8 cellular contexts compared by ENCODE assay signal in genomic region chr19:47514151-47514868, GRCh38. TPM values are rescaled to one million over a fixed set of nuclear protein-coding genes. Genes with fewer than 3 reads are reported as not detected.
A peak's percentile ranks its signal among the peaks of the same experiment; 100 is the strongest.
DNase-seq lines count a peak whose midpoint lies in the region; ATAC-seq, FAIRE-seq and TF ChIP-seq lines count a peak whose summit lies in the region.

No MANE protein-coding gene starts in this region.

- no peak for TF ChIP-seq EP300 in ovary (IDR thresholded peaks at IDR 0.05)

- H3K4me1 ChIP-seq in endothelial cell of umbilical vein (ENCODE audit: control insufficient read depth, extremely low read depth, insufficient read depth, low read length): peaks cover 28% of the 10 kb centered on the region
- peaks cover 34% of the 10 kb centered on the region for H3K4me1 ChIP-seq in ovary (ENCODE audit: insufficient read depth)

- no peaks in the 10 kb centered on the region for H3K9me3 Mint-ChIP-seq in T-helper 2 cell treated with Interferon-gamma antibody and Interleukin-4, amounts not matched to agents 5 μg/mL and 100 μg/mL, for 36 hours

- peak overlapping the region; percentile 98 for H3K27ac Mint-ChIP-seq in T-helper 2 cell treated with Interferon-gamma antibody and Interleukin-4, amounts not matched to agents 5 μg/mL and 100 μg/mL, for 36 hours

- H3K27me3 Mint-ChIP-seq in T-helper 2 cell treated with Interferon-gamma antibody and Interleukin-4, amounts not matched to agents 5 μg/mL and 100 μg/mL, for 36 hours (ENCODE audit: low read depth): no peaks in the 10 kb centered on the region

- 2 to 4% (median 2%) methylated on average over 40 of the region's 40 CpGs for WGBS in ovary, 3 donors

- TF ChIP-seq CTCF in endothelial cell of umbilical vein (IDR thresholded peaks at IDR 0.05; ENCODE audit: extremely low read depth in 1 of 2, insufficient read depth in 1 of 2, low read depth in 1 of 2, low read length in 2 of 2) (no peak), ovary (IDR thresholded peaks at IDR 0.05) (no peak)

- H3K9me1 ChIP-seq in endothelial cell of umbilical vein (replicated peaks; ENCODE audit: control insufficient read depth, extremely low read depth, insufficient read depth, low read length): no peaks in the 10 kb centered on the region

- H3K9ac ChIP-seq in endothelial cell of umbilical vein (replicated peaks; ENCODE audit: extremely low read depth, insufficient read depth, low read length): peak overlapping the region; percentile 98

- FAIRE-seq in endothelial cell of umbilical vein (lab: Jason Lieb, UNC) (peak; percentile 55), urothelium cell line (lab: Jason Lieb, UNC) (no peak)

- peak overlapping the region; percentile 85 for H3K27ac ChIP-seq in endothelial cell of umbilical vein (ENCODE audit: insufficient read depth, low read depth, low read length)
- peak overlapping the region; percentile 85 to 97 for H3K27ac ChIP-seq in ovary

- peak overlapping the region; percentile 63 to 90 (median 83) for H3K4me3 ChIP-seq in endothelial cell of umbilical vein (replicated peaks in 1 of 3; ENCODE audit: insufficient read depth in 1 of 3, low read depth in 1 of 3, low read length in 3 of 3)
- H3K4me3 ChIP-seq in ovary: peak overlapping the region; percentile 78

- H3K9me3 ChIP-seq in endothelial cell of umbilical vein (replicated peaks; ENCODE audit: control insufficient read depth, insufficient read depth, low read length) (no peaks in the 10 kb centered on the region), ovary (no peaks in the 10 kb centered on the region)

- POLR2A ChIA-PET in endothelial cell of umbilical vein (lab: Charles Lee): no interaction called here

- intact Hi-C loops in endothelial cell of umbilical vein (cut with micrococcal nuclease) (loop anchor here (2.0 kb wide), 1 partner anchor 86 kb away; no protein-coding TSS in a partner anchor), ovary (cut with DNase I) (loop anchor here in 3 of 4 donors (10.0 kb wide), 5 partner anchors 80 to 260 kb away; partner anchors contain the start of genes BICRA (in 2 of the 3) and SELENOW (in 1 of the 3))

- BruUV-seq in endothelial cell of umbilical vein (replicated peaks; lab: Mats Ljungman, UMichigan): TSS peak; percentile 71

- no peaks in the 10 kb centered on the region for H3K27me3 ChIP-seq in endothelial cell of umbilical vein (ENCODE audit: control insufficient read depth in 2 of 2, insufficient read depth in 2 of 2, low read length in 2 of 2)
- H3K27me3 ChIP-seq in ovary: no peaks in the 10 kb centered on the region

- DNase-seq in T-helper 2 cell treated with Interferon-gamma antibody and Interleukin-4, amounts not matched to agents 5 μg/mL and 100 μg/mL, for 36 hours (ENCODE audit: low spot score): no peak
- DNase-seq in T-helper 2 cell (no peak), RPMI8226 (peak; percentile 9), endothelial cell of umbilical vein (ENCODE audit: low read depth, low spot score) (no peak), ovary (peak in 3 of 5 donors; percentile 36 to 53 (median 44)), SK-N-DZ (ENCODE audit: low spot score) (no peak), urothelium cell line (ENCODE audit: low spot score) (no peak)

- ATAC-seq in GM19324 (IDR thresholded peaks at IDR 0.05; ENCODE audit: low FRiP score, unreplicated experiment): no peak

- peaks cover 50% of the 10 kb centered on the region for H3K4me1 Mint-ChIP-seq in T-helper 2 cell treated with Interferon-gamma antibody and Interleukin-4, amounts not matched to agents 5 μg/mL and 100 μg/mL, for 36 hours (ENCODE audit: low read depth)

- dilution Hi-C loops in endothelial cell of umbilical vein (cut with MboI; ENCODE audit: extremely low pct_ligation_motif_present, low sequenced_read_pairs): no loop called here

- peak overlapping the region; percentile 98 for H3K4me3 Mint-ChIP-seq in T-helper 2 cell treated with Interferon-gamma antibody and Interleukin-4, amounts not matched to agents 5 μg/mL and 100 μg/mL, for 36 hours

- H2AFZ ChIP-seq in endothelial cell of umbilical vein (ENCODE audit: low read depth, low read length): peak overlapping the region; percentile 58

- no peak for TF ChIP-seq POLR2A in endothelial cell of umbilical vein (IDR thresholded peaks at IDR 0.05; ENCODE audit: low read depth, low read length)
- TF ChIP-seq POLR2A in ovary (IDR thresholded peaks at IDR 0.05): no peak

- peaks cover 6% of the 10 kb centered on the region for H3K36me3 Mint-ChIP-seq in T-helper 2 cell treated with Interferon-gamma antibody and Interleukin-4, amounts not matched to agents 5 μg/mL and 100 μg/mL, for 36 hours (ENCODE audit: low read depth)

- H3K4me2 ChIP-seq in endothelial cell of umbilical vein (ENCODE audit: insufficient read depth, low read length): peak overlapping the region; percentile 60

- CTCF ChIA-PET in endothelial cell of umbilical vein (lab: Charles Lee): interaction anchor here (1.7 kb wide), 1 partner anchor 77 kb away, joined by 5 read pairs; no protein-coding TSS in a partner anchor

- H3K79me2 ChIP-seq in endothelial cell of umbilical vein (ENCODE audit: control insufficient read depth, insufficient read depth, low read length): peaks cover 47% of the 10 kb centered on the region

- H4K20me1 ChIP-seq in endothelial cell of umbilical vein (replicated peaks; ENCODE audit: control insufficient read depth, extremely low read depth, insufficient read depth, low read length): no peaks in the 10 kb centered on the region

- H3K36me3 ChIP-seq in endothelial cell of umbilical vein (ENCODE audit: control insufficient read depth in 2 of 2, extremely low read depth in 1 of 2, insufficient read depth in 2 of 2, low read length in 2 of 2) (no peaks in the 10 kb centered on the region), ovary (no peaks in the 10 kb centered on the region)

TF ChIP-seq in endothelial cell of umbilical vein, 7 proteins besides CTCF, POLR2A, EP300 and RAD21 (continues in another document):
- no peak for TF ChIP-seq GATA2 (IDR thresholded peaks at IDR 0.05; ENCODE audit: insufficient read depth, insufficient read length, low read depth, low read length)

RNA-seq across cellular contexts. Expression of gene NAPA, which starts 0.6 kb away (rescaled TPM):
- total RNA-seq in endothelial cell of umbilical vein (107 TPM in 2 replicates), ovary (100 to 1,000 TPM in 2 of 7 donors, 10 to 100 TPM in 5; 76.5 to 101 (median 95.1) TPM)
- polyA plus RNA-seq in endothelial cell of umbilical vein (154 and 172 TPM in 2 replicates), ovary (10 to 100 TPM; 59.4 to 74.5 TPM)
- polyA plus RNA-seq in endothelial cell of umbilical vein (2011; cell fraction: cytosol; rRNA removed): 131 and 147 TPM in 2 replicates
- 82.0 and 97.2 TPM in 2 replicates for polyA plus RNA-seq in endothelial cell of umbilical vein (2011; cell fraction: nucleus; rRNA removed)
- polyA plus RNA-seq in endothelial cell of umbilical vein (2012): 104 and 106 TPM in 2 replicates
- 90.1 and 147 TPM in 2 replicates for polyA minus RNA-seq in endothelial cell of umbilical vein
- polyA minus RNA-seq in endothelial cell of umbilical vein (2011; cell fraction: cytosol; rRNA and poly(A)+ RNA removed): 63.0 TPM
- polyA minus RNA-seq in endothelial cell of umbilical vein (2011; cell fraction: nucleus; rRNA and poly(A)+ RNA removed): 35.5 and 37.6 TPM in 2 replicates
- 37.1 and 51.7 TPM in 2 replicates for polyA plus RNA-seq in SK-N-DZ (2014; cell fraction: cytosol; rRNA removed)
- polyA plus RNA-seq in SK-N-DZ (2014; cell fraction: nucleus; rRNA removed): 36.0 and 54.8 TPM in 2 replicates

RNA-seq across cellular contexts. Expression of gene KPTN, which starts 30.3 kb away (rescaled TPM):
- 13.7 and 15.5 TPM in 2 replicates for total RNA-seq in endothelial cell of umbilical vein
- 14.7 and 15.7 TPM in 2 replicates for polyA plus RNA-seq in endothelial cell of umbilical vein
- polyA plus RNA-seq in endothelial cell of umbilical vein (2011; cell fraction: cytosol; rRNA removed): 10.5 and 10.7 TPM in 2 replicates
- polyA plus RNA-seq in endothelial cell of umbilical vein (2011; cell fraction: nucleus; rRNA removed): 36.1 and 36.6 TPM in 2 replicates
- polyA plus RNA-seq in endothelial cell of umbilical vein (2012): 6.5 and 13.6 TPM in 2 replicates
- polyA minus RNA-seq in endothelial cell of umbilical vein: 7.9 and 8.4 TPM in 2 replicates
- 6.9 TPM for polyA minus RNA-seq in endothelial cell of umbilical vein (2011; cell fraction: cytosol; rRNA and poly(A)+ RNA removed)
- polyA minus RNA-seq in endothelial cell of umbilical vein (2011; cell fraction: nucleus; rRNA and poly(A)+ RNA removed): 3.3 and 4.6 TPM in 2 replicates
- 1 to 10 TPM; 2.8 to 5.5 (median 4.4) TPM for total RNA-seq in ovary
- 1 to 10 TPM; 4.4 to 5.4 TPM for polyA plus RNA-seq in ovary
- polyA plus RNA-seq in SK-N-DZ (2014; cell fraction: cytosol; rRNA removed): 7.1 and 8.8 TPM in 2 replicates
- 34.9 and 43.2 TPM in 2 replicates for polyA plus RNA-seq in SK-N-DZ (2014; cell fraction: nucleus; rRNA removed)

RNA-seq across cellular contexts. Expression of gene SLC8A2, which starts 42.6 kb away (rescaled TPM):
- total RNA-seq in endothelial cell of umbilical vein (not detected in 2 replicates), ovary (1 to 10 TPM in 1 of 7 donors, under 1 TPM in 3, not detected in 3; 0.07 to 1.3 (median 0.39) TPM)
- polyA plus RNA-seq in endothelial cell of umbilical vein (not detected in 2 replicates), ovary (under 1 TPM; 0.08 to 0.60 TPM)
- not detected in 2 replicates for polyA plus RNA-seq in endothelial cell of umbilical vein (2011; cell fraction: cytosol; rRNA removed)
- 0.29 TPM in 1 of 2 replicates, not detected in the other for polyA plus RNA-seq in endothelial cell of umbilical vein (2011; cell fraction: nucleus; rRNA removed)
- not detected in 2 replicates for polyA plus RNA-seq in endothelial cell of umbilical vein (2012)
- polyA minus RNA-seq in endothelial cell of umbilical vein: not detected in 2 replicates
- polyA minus RNA-seq in endothelial cell of umbilical vein (2011; cell fraction: cytosol; rRNA and poly(A)+ RNA removed): not detected
- polyA minus RNA-seq in endothelial cell of umbilical vein (2011; cell fraction: nucleus; rRNA and poly(A)+ RNA removed): not detected in 2 replicates
- polyA plus RNA-seq in SK-N-DZ (2014; cell fraction: cytosol; rRNA removed): 0.07 and 0.32 TPM in 2 replicates
- polyA plus RNA-seq in SK-N-DZ (2014; cell fraction: nucleus; rRNA removed): 0.66 TPM in 1 of 2 replicates, not detected in the other

RNA-seq across cellular contexts. Expression of gene ZNF541, which starts 58.6 kb away (rescaled TPM):
- 0.13 TPM in 1 of 2 replicates, not detected in the other for total RNA-seq in endothelial cell of umbilical vein
- 0.03 and 0.05 TPM in 2 replicates for polyA plus RNA-seq in endothelial cell of umbilical vein
- polyA plus RNA-seq in endothelial cell of umbilical vein (2011; cell fraction: cytosol; rRNA removed): 0.03 and 0.08 TPM in 2 replicates
- polyA plus RNA-seq in endothelial cell of umbilical vein (2011; cell fraction: nucleus; rRNA removed): not detected in 2 replicates
- polyA plus RNA-seq in endothelial cell of umbilical vein (2012): 0.08 and 0.33 TPM in 2 replicates
- polyA minus RNA-seq in endothelial cell of umbilical vein: not detected in 2 replicates
- not detected for polyA minus RNA-seq in endothelial cell of umbilical vein (2011; cell fraction: cytosol; rRNA and poly(A)+ RNA removed)
- not detected in 2 replicates for polyA minus RNA-seq in endothelial cell of umbilical vein (2011; cell fraction: nucleus; rRNA and poly(A)+ RNA removed)
- total RNA-seq in ovary: 1 to 10 TPM in 5 of 7 donors, under 1 TPM in 2; 0.62 to 2.5 (median 1.5) TPM
- 1 to 10 TPM in 1 of 2 donors, under 1 TPM in 1; 0.97 to 1.8 TPM for polyA plus RNA-seq in ovary
- 0.05 TPM in 1 of 2 replicates, not detected in the other for polyA plus RNA-seq in SK-N-DZ (2014; cell fraction: cytosol; rRNA removed)
- polyA plus RNA-seq in SK-N-DZ (2014; cell fraction: nucleus; rRNA removed): not detected in 2 replicates

Comparison
In these comparisons a context has a peak if more than half of its experiments do, and no peak if none do; other contexts are left out.
1. DNase-seq: peak in RPMI8226 (single experiment) and ovary (3 of 5); none in T-helper 2 cell treated with Interferon-gamma antibody and Interleukin-4, amounts not matched to agents 5 μg/mL and 100 μg/mL, for 36 hours (single experiment), T-helper 2 cell (0 of 5), endothelial cell of umbilical vein (single experiment), SK-N-DZ (single experiment) and urothelium cell line (single experiment).